1 cellular context compared by ENCODE assay signal in the genomic region with DNA sequence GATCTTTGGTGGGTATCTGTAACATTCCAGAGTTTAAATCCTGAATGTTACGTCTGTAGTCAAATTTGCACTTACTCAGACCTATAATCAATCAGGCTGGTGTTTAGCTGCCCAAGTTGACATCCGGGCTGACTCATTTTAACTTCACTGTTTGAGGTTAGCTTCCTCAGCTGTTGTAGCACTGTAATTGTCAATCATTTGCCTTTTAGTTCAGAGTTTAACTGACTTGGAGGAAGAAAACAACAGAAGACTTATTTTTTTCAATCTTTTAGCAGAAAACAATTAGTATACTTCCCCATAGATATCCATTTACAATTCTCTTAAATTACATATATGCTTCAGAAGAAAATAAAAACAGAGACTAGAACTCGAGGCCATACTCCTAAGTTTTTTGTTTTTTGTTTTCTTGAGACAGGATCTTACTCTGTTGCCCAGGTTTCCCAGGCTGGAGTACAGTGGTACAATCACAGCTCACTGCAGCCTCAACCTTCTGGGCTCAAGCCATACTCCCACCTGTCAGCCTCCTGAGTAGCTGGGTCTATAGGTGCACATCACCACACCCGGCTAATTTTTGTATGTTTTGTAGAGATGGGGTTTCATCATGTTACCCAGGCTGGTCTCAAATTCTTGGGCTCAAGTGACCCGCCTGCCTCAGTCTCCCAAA.
TF ChIP-seq lines count a peak whose summit lies in the region.

No MANE protein-coding gene starts in this region.

TF ChIP-seq in GM12878, 131 proteins besides CTCF, POLR2A, EP300 and RAD21 (continued from another document):
- TF ChIP-seq, protein P1, sequence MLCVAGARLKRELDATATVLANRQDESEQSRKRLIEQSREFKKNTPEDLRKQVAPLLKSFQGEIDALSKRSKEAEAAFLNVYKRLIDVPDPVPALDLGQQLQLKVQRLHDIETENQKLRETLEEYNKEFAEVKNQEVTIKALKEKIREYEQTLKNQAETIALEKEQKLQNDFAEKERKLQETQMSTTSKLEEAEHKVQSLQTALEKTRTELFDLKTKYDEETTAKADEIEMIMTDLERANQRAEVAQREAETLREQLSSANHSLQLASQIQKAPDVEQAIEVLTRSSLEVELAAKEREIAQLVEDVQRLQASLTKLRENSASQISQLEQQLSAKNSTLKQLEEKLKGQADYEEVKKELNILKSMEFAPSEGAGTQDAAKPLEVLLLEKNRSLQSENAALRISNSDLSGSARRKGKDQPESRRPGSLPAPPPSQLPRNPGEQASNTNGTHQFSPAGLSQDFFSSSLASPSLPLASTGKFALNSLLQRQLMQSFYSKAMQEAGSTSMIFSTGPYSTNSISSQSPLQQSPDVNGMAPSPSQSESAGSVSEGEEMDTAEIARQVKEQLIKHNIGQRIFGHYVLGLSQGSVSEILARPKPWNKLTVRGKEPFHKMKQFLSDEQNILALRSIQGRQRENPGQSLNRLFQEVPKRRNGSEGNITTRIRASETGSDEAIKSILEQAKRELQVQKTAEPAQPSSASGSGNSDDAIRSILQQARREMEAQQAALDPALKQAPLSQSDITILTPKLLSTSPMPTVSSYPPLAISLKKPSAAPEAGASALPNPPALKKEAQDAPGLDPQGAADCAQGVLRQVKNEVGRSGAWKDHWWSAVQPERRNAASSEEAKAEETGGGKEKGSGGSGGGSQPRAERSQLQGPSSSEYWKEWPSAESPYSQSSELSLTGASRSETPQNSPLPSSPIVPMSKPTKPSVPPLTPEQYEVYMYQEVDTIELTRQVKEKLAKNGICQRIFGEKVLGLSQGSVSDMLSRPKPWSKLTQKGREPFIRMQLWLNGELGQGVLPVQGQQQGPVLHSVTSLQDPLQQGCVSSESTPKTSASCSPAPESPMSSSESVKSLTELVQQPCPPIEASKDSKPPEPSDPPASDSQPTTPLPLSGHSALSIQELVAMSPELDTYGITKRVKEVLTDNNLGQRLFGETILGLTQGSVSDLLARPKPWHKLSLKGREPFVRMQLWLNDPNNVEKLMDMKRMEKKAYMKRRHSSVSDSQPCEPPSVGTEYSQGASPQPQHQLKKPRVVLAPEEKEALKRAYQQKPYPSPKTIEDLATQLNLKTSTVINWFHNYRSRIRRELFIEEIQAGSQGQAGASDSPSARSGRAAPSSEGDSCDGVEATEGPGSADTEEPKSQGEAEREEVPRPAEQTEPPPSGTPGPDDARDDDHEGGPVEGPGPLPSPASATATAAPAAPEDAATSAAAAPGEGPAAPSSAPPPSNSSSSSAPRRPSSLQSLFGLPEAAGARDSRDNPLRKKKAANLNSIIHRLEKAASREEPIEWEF (IDR thresholded peaks at IDR 0.05; ENCODE audit: insufficient replicate concordance, low read depth, low read length), result peak; percentile 76
